Comparison of ENCODE assay signal across 9 cellular contexts in the genomic region with DNA sequence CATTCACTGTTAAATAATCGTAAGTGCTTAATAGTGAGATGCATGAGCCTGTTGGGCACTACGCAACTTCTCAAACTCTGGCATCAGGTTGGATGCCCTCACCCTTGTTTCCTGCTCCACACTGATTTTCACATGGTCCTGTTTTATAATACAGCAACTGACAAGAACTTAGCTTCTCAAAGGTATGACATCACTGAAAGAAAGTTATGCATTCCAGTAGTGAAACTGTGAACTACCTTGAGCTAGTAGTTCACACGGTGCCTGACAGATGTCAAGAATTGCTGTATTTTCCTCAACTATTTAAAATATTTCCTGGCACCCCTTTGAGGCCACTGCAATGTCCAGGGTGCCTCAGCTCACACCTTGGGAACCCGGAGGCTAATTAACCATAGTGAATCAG.
DNase-seq lines count a peak whose midpoint lies in the region; ATAC-seq and TF ChIP-seq lines count a peak whose summit lies in the region.
"Had no signal": no experiment of that assay in that cellular context is flagged by ENCODE, and none has a peak within 500 bp of the region (broad histone marks: within the 10 kb centered on the region; RNA-seq: fewer than 3 reads in every experiment).

No MANE protein-coding gene starts in this region.

- ATAC-seq in GM21447 (IDR thresholded peaks at IDR 0.05; ENCODE audit: unreplicated experiment) (peak; percentile 87), HG03103 (IDR thresholded peaks at IDR 0.05; ENCODE audit: low read depth, unreplicated experiment) (peak; percentile 77)
- peak; percentile 59 for ATAC-seq in stimulated activated memory B cell treated with anti-CD40 and anti-IgM and Interleukin-4, amounts not matched to agents 10 μg/mL and 1 μg/mL and 100 μg/mL, for 72 hours
- no peak for ATAC-seq in CD8-positive, alpha-beta T cell

- no peaks in the 10 kb centered on the region for H3K9me3 Mint-ChIP-seq in activated naive CD4-positive, alpha-beta T cell treated with anti-CD3 and anti-CD28 coated beads, Interleukin-2, amount 50 U/mL, for 24 hours
- no peaks in the 10 kb centered on the region for H3K9me3 Mint-ChIP-seq in stimulated activated memory B cell treated with anti-CD40 and anti-IgM and Interleukin-4, amounts not matched to agents 10 μg/mL and 1 μg/mL and 100 μg/mL, for 72 hours
- H3K9me3 Mint-ChIP-seq in CD8-positive, alpha-beta T cell: no peaks in the 10 kb centered on the region
- H3K9me3 Mint-ChIP-seq in CD8-positive, alpha-beta memory T cell: no peaks in the 10 kb centered on the region

- no peaks in the 10 kb centered on the region for H3K36me3 ChIP-seq in CD8-positive, alpha-beta T cell (ENCODE audit: insufficient read depth, low read length)
- no peaks in the 10 kb centered on the region for H3K36me3 ChIP-seq in CD8-positive, alpha-beta memory T cell (ENCODE audit: insufficient read depth, low read length)

- H3K4me1 ChIP-seq in CD8-positive, alpha-beta T cell (ENCODE audit: insufficient read depth, low read length): peaks cover 17% of the 10 kb centered on the region
- no peaks in the 10 kb centered on the region for H3K4me1 ChIP-seq in CD8-positive, alpha-beta memory T cell (ENCODE audit: insufficient read depth, low read length)

- no peak for TF ChIP-seq CTCF in CD8-positive, alpha-beta T cell (IDR thresholded peaks at IDR 0.05)

- H3K9me3 ChIP-seq in CD8-positive, alpha-beta T cell (ENCODE audit: low read length): no peaks in the 10 kb centered on the region
- H3K9me3 ChIP-seq in CD8-positive, alpha-beta memory T cell (ENCODE audit: low read length): no peaks in the 10 kb centered on the region

- no peaks in the 10 kb centered on the region for H3K36me3 Mint-ChIP-seq in activated naive CD4-positive, alpha-beta T cell treated with anti-CD3 and anti-CD28 coated beads, Interleukin-2, amount 50 U/mL, for 24 hours
- H3K36me3 Mint-ChIP-seq in stimulated activated memory B cell treated with anti-CD40 and anti-IgM and Interleukin-4, amounts not matched to agents 10 μg/mL and 1 μg/mL and 100 μg/mL, for 72 hours: no peaks in the 10 kb centered on the region
- H3K36me3 Mint-ChIP-seq in CD8-positive, alpha-beta T cell: no peaks in the 10 kb centered on the region
- no peaks in the 10 kb centered on the region for H3K36me3 Mint-ChIP-seq in CD8-positive, alpha-beta memory T cell

- POLR2A ChIA-PET in CD8-positive, alpha-beta T cell (lab: Charles Lee): interaction anchor here (1.2 kb wide), 1 partner anchor 320 kb away, joined by 3 read pairs; no protein-coding TSS in a partner anchor
- POLR2A ChIA-PET in CD8-positive, alpha-beta memory T cell (lab: Charles Lee): no interaction called here

- H3K4me3 ChIP-seq in CD8-positive, alpha-beta T cell (ENCODE audit: low read depth, low read length): no peak overlapping the region
- no peak overlapping the region for H3K4me3 ChIP-seq in CD8-positive, alpha-beta memory T cell (ENCODE audit: low read length)

- no peaks in the 10 kb centered on the region for H3K27me3 Mint-ChIP-seq in activated naive CD4-positive, alpha-beta T cell treated with anti-CD3 and anti-CD28 coated beads, Interleukin-2, amount 50 U/mL, for 24 hours
- no peaks in the 10 kb centered on the region for H3K27me3 Mint-ChIP-seq in stimulated activated memory B cell treated with anti-CD40 and anti-IgM and Interleukin-4, amounts not matched to agents 10 μg/mL and 1 μg/mL and 100 μg/mL, for 72 hours
- H3K27me3 Mint-ChIP-seq in CD8-positive, alpha-beta T cell (ENCODE audit: low read depth): no peaks in the 10 kb centered on the region
- no peaks in the 10 kb centered on the region for H3K27me3 Mint-ChIP-seq in CD8-positive, alpha-beta memory T cell
- H3K27me3 Mint-ChIP-seq: B cell had no signal

- H3K4me3 Mint-ChIP-seq in activated naive CD4-positive, alpha-beta T cell treated with anti-CD3 and anti-CD28 coated beads, Interleukin-2, amount 50 U/mL, for 24 hours: no peak overlapping the region
- H3K4me3 Mint-ChIP-seq in stimulated activated memory B cell treated with anti-CD40 and anti-IgM and Interleukin-4, amounts not matched to agents 10 μg/mL and 1 μg/mL and 100 μg/mL, for 72 hours: no peak overlapping the region
- no peak overlapping the region for H3K4me3 Mint-ChIP-seq in CD8-positive, alpha-beta T cell
- no peak overlapping the region for H3K4me3 Mint-ChIP-seq in CD8-positive, alpha-beta memory T cell
- H3K4me3 Mint-ChIP-seq: B cell had no signal

- peak overlapping the region; percentile 60 for H3K27ac Mint-ChIP-seq in activated naive CD4-positive, alpha-beta T cell treated with anti-CD3 and anti-CD28 coated beads, Interleukin-2, amount 50 U/mL, for 24 hours
- H3K27ac Mint-ChIP-seq in stimulated activated memory B cell treated with anti-CD40 and anti-IgM and Interleukin-4, amounts not matched to agents 10 μg/mL and 1 μg/mL and 100 μg/mL, for 72 hours: no peak overlapping the region
- H3K27ac Mint-ChIP-seq in CD8-positive, alpha-beta T cell: no peak overlapping the region
- peak overlapping the region in 3 of 8 donors; percentile 10 to 61 (median 33) for H3K27ac Mint-ChIP-seq in CD8-positive, alpha-beta memory T cell
- H3K27ac Mint-ChIP-seq: B cell had no signal

- intact Hi-C loops in CD8-positive, alpha-beta T cell (cut with DNase I, micrococcal nuclease): no loop called here

- H3K27ac ChIP-seq in CD8-positive, alpha-beta T cell (ENCODE audit: low read depth, low read length): no peak overlapping the region
- H3K27ac ChIP-seq in CD8-positive, alpha-beta memory T cell (ENCODE audit: low read depth, low read length): no peak overlapping the region

- no peaks in the 10 kb centered on the region for H3K27me3 ChIP-seq in CD8-positive, alpha-beta T cell (ENCODE audit: insufficient read depth, low read length)
- H3K27me3 ChIP-seq in CD8-positive, alpha-beta memory T cell (ENCODE audit: insufficient read depth, low read length, poor library complexity, severe bottlenecking): no peaks in the 10 kb centered on the region

- CTCF ChIA-PET in CD8-positive, alpha-beta T cell (lab: Charles Lee): interaction anchor here (1.3 to 1.6 kb wide), 2 partner anchors 14 to 229 kb away, joined by 3 to 5 read pairs; no protein-coding TSS in a partner anchor
- CTCF ChIA-PET in CD8-positive, alpha-beta memory T cell (lab: Charles Lee): interaction anchor here (0.8 to 1.4 kb wide), 6 partner anchors 8 to 256 kb away, joined by 3 to 4 read pairs (median 3); no protein-coding TSS in a partner anchor

- H3K4me1 Mint-ChIP-seq in activated naive CD4-positive, alpha-beta T cell treated with anti-CD3 and anti-CD28 coated beads, Interleukin-2, amount 50 U/mL, for 24 hours: peaks cover 53% of the 10 kb centered on the region
- H3K4me1 Mint-ChIP-seq in stimulated activated memory B cell treated with anti-CD40 and anti-IgM and Interleukin-4, amounts not matched to agents 10 μg/mL and 1 μg/mL and 100 μg/mL, for 72 hours: peaks cover 24% of the 10 kb centered on the region
- H3K4me1 Mint-ChIP-seq in CD8-positive, alpha-beta T cell (ENCODE audit: low read depth): peaks cover 28% of the 10 kb centered on the region
- peaks cover 8 to 36% (median 33%) of the 10 kb centered on the region in 3 donors for H3K4me1 Mint-ChIP-seq in CD8-positive, alpha-beta memory T cell

- no peak for DNase-seq in activated naive CD4-positive, alpha-beta T cell (lab: John Stamatoyannopoulos, UW)
- no peak for DNase-seq in CD8-positive, alpha-beta T cell
- no peak for DNase-seq in cerebellar nuclear complex (lab: John Stamatoyannopoulos, UW)
- no peak for DNase-seq in CD8-positive, alpha-beta memory T cell
